In genomic region chr5:68215888-68216736, GRCh38 we compare ENCODE assay signal across 8 cellular contexts. TPM values are rescaled to one million over a fixed set of nuclear protein-coding genes. Genes with fewer than 3 reads are reported as not detected.
DNase-seq lines count a peak whose midpoint lies in the region; ATAC-seq lines count a peak whose summit lies in the region.

No MANE protein-coding gene starts in this region.

- peak overlapping the region; percentile 56 for H2BK120ac ChIP-seq in mesenchymal stem cell (ENCODE audit: low read depth, low read length)

- peak overlapping the region; percentile 96 for H2AFZ ChIP-seq in mesenchymal stem cell (ENCODE audit: low read depth, low read length)

- ATAC-seq in HG03025 (IDR thresholded peaks at IDR 0.05; ENCODE audit: low FRiP score, unreplicated experiment) = peak; percentile 52

- peaks cover 0 to 10% of the 10 kb centered on the region in 2 experiments for H3K36me3 ChIP-seq in mesenchymal stem cell (ENCODE audit: control insufficient read depth in 1 of 2, insufficient read depth in 2 of 2, low read depth in 1 of 2, low read length in 2 of 2)

- intact Hi-C loops in dendritic cell treated with granulocyte-macrophage colony-stimulating factor and Interleukin-4, amounts not matched to agents 40 ng/mL and 50 ng/mL, for 4 days (cut with micrococcal nuclease) = loop anchor here (1.0 to 5.0 kb wide), 5 partner anchors 19 to 239 kb away; no protein-coding TSS in a partner anchor

- H2BK15ac ChIP-seq in mesenchymal stem cell (ENCODE audit: low read depth, poor library complexity, severe bottlenecking) = peak overlapping the region; percentile 77

- H3K4me3 ChIP-seq in mesenchymal stem cell (ENCODE audit: insufficient read depth in 1 of 2, low read depth in 1 of 2, low read length in 2 of 2) = peak overlapping the region; percentile 96 to 98

- H3K18ac ChIP-seq in mesenchymal stem cell (ENCODE audit: low read depth in 1 of 2, low read length in 2 of 2) = peak overlapping the region; percentile 94 to 99

- H3K27ac ChIP-seq in mesenchymal stem cell (ENCODE audit: low read length, poor library complexity, severe bottlenecking) = peak overlapping the region; percentile 94

- H3K9me3 ChIP-seq in mesenchymal stem cell (ENCODE audit: control insufficient read depth, low read length) = peaks cover 3% of the 10 kb centered on the region

- peak overlapping the region; percentile 93 for H3K9ac ChIP-seq in mesenchymal stem cell (ENCODE audit: low read length)

- H3K4me2 ChIP-seq in mesenchymal stem cell (ENCODE audit: low read length, poor library complexity, severe bottlenecking) = peak overlapping the region; percentile 81

- H3K9me3 Mint-ChIP-seq in dendritic cell treated with granulocyte-macrophage colony-stimulating factor and Interleukin-4, amounts not matched to agents 40 ng/mL and 50 ng/mL, for 4 days = peaks cover 9% of the 10 kb centered on the region

- peak overlapping the region; percentile 77 for H4K91ac ChIP-seq in mesenchymal stem cell (ENCODE audit: low read length)

- peaks cover 9% of the 10 kb centered on the region for H3K79me1 ChIP-seq in mesenchymal stem cell (replicated peaks; ENCODE audit: low read length, poor library complexity, severe bottlenecking)

- H3K23ac ChIP-seq in mesenchymal stem cell (ENCODE audit: low read length in 2 of 2) = peak overlapping the region; percentile 82 to 100

- H3K27me3 Mint-ChIP-seq in dendritic cell treated with granulocyte-macrophage colony-stimulating factor and Interleukin-4, amounts not matched to agents 40 ng/mL and 50 ng/mL, for 4 days = no peaks in the 10 kb centered on the region

- H3K27me3 ChIP-seq in mesenchymal stem cell (ENCODE audit: control insufficient read depth in 1 of 2, insufficient read depth in 1 of 2, low read length in 2 of 2) = no peaks in the 10 kb centered on the region

- peaks cover 43% of the 10 kb centered on the region for H3K4me1 Mint-ChIP-seq in dendritic cell treated with granulocyte-macrophage colony-stimulating factor and Interleukin-4, amounts not matched to agents 40 ng/mL and 50 ng/mL, for 4 days (ENCODE audit: low read depth)

- H2AK5ac ChIP-seq in mesenchymal stem cell (ENCODE audit: low read length, severe bottlenecking) = no peak overlapping the region

- peak overlapping the region; percentile 81 for H2BK5ac ChIP-seq in mesenchymal stem cell (ENCODE audit: low read depth, low read length, poor library complexity, severe bottlenecking)

- H3K4me3 Mint-ChIP-seq in dendritic cell treated with granulocyte-macrophage colony-stimulating factor and Interleukin-4, amounts not matched to agents 40 ng/mL and 50 ng/mL, for 4 days = peak overlapping the region; percentile 94

- peak overlapping the region; percentile 97 for H3K27ac Mint-ChIP-seq in dendritic cell treated with granulocyte-macrophage colony-stimulating factor and Interleukin-4, amounts not matched to agents 40 ng/mL and 50 ng/mL, for 4 days

- H3K4me1 ChIP-seq in mesenchymal stem cell (ENCODE audit: control insufficient read depth, insufficient read depth, low read depth, low read length) = peaks cover 7% of the 10 kb centered on the region

- H3K36me3 Mint-ChIP-seq in dendritic cell treated with granulocyte-macrophage colony-stimulating factor and Interleukin-4, amounts not matched to agents 40 ng/mL and 50 ng/mL, for 4 days (ENCODE audit: low read depth) = peaks cover 47% of the 10 kb centered on the region

- peak overlapping the region in 1 of 2 experiments; percentile 72 for H2BK12ac ChIP-seq in mesenchymal stem cell (ENCODE audit: low read length in 2 of 2)

- peak; percentile 90 for DNase-seq in NK-92 treated with Interleukin-12 subunit alpha and Interleukin-12 subunit beta, amount 100 ng/mL, for 24 hours (lab: John Stamatoyannopoulos, UW)
- no peak for DNase-seq in NK-92 (lab: John Stamatoyannopoulos, UW; ENCODE audit: unreplicated experiment)
- peak; percentile 11 for DNase-seq in NCI-H2227 treated with DMSO at 0.1 percent for 48 hours (lab: John Stamatoyannopoulos, UW)
- peak; percentile 35 to 82 for DNase-seq in activated CD4-positive, alpha-beta T cell treated with anti-CD3 and anti-CD28 coated beads for 4 hours
- peak; percentile 65 for DNase-seq in mesenchymal stem cell
- peak; percentile 49 to 51 for DNase-seq in stimulated activated CD8-positive, alpha-beta memory T cell treated with anti-CD3 and anti-CD28 coated beads, Interleukin-15, amount 100 ng/mL, for 48 hours (ENCODE audit: low read depth in 2 of 2)

- peak overlapping the region; percentile 73 to 98 for H3K4ac ChIP-seq in mesenchymal stem cell (ENCODE audit: low read depth in 1 of 2, low read length in 2 of 2)

- peak overlapping the region; percentile 82 for H4K8ac ChIP-seq in mesenchymal stem cell (ENCODE audit: low read length)

- WGBS in mesenchymal stem cell = under 1% methylated on average over 60 of the region's 80 CpGs

- H3K14ac ChIP-seq in mesenchymal stem cell (ENCODE audit: low read length in 2 of 2) = peak overlapping the region in 1 of 2 experiments; percentile 99

RNA-seq across cellular contexts. Expression of gene PIK3R1, which starts 0.6 kb away (rescaled TPM):
- polyA plus RNA-seq in mesenchymal stem cell (2013, experiment 1 of 2) = 33.8 TPM
- 33.1 TPM for polyA plus RNA-seq in mesenchymal stem cell (2013, experiment 2 of 2)
